In the genomic region with DNA sequence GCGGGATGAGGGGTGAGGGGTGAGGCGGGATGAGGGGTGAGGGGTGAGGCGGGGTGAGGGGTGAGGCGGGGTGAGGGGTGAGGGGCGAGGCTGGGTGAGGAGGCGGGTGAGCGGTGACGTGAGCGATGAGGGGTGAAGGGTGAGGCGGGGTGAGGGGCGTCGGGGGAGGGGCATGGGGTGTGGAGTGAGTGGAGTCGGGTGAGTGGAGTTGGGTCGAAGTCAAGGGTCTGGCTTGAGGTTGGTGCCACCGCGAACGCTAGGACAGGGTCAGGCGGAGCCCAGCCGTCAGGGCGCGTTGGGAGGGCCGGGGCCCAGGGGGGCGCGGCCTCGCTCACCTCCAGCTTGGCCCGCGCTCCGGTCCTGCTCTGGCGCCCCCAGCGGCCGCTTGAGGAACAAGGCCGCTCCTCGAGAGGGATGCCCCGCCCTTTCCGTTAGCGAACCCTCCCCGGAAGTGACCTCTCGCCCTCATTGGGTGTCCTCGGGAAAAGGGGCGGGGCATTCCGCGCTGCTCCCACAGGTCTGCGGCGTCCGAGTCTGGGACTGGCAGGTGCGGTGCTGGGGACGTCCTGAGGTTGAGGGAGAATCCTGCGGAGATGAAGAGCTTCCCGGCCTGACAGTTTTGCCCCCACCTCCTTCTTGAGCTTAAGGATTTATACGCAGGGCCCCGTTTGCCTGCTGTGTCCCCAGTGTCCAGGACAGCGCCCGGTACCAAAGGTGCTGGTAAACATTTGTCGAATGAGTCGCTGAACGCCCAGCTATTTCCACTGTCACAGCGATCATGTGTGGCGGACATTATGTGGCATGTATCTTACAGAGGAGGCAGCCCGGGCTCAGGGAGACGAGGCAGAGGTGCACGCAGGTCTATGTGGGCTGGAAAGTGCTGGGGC, we compare ENCODE assay signal across 8 cellular contexts. TPM values are rescaled to one million over a fixed set of nuclear protein-coding genes. Genes with fewer than 3 reads are reported as not detected.
A peak's percentile ranks its signal among the peaks of the same experiment; 100 is the strongest.
DNase-seq lines count a peak whose midpoint lies in the region; ATAC-seq and TF ChIP-seq lines count a peak whose summit lies in the region.

A gene with protein sequence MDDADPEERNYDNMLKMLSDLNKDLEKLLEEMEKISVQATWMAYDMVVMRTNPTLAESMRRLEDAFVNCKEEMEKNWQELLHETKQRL (minus strand): TSS at position 397 of the 887 bp plus-strand sequence. CDS start 6,514 bp downstream, outside the sequence.

- peak within 1 kb of the TSS; percentile 98 for H3K4me2 ChIP-seq in parathyroid adenoma (ENCODE audit: low read length)

- peaks cover 3% of the 10 kb centered on the region for H3K27me3 Mint-ChIP-seq in activated naive CD8-positive, alpha-beta T cell treated with anti-CD3 and anti-CD28 coated beads for 36 hours

- H3K4me1 Mint-ChIP-seq in activated naive CD8-positive, alpha-beta T cell treated with anti-CD3 and anti-CD28 coated beads for 36 hours, result peaks cover 11% of the 10 kb centered on the region

- WGBS in tibial nerve, 2 donors, result 5 to 8% methylated on average over 31 to 57 of the region's 61 CpGs

- H3K79me2 ChIP-seq in parathyroid adenoma, result no peaks in the 10 kb centered on the region

- peak; percentile 91 for TF ChIP-seq CTCF in parathyroid adenoma (IDR thresholded peaks at IDR 0.05)
- TF ChIP-seq CTCF in tibial nerve (IDR thresholded peaks at IDR 0.05), result peak; percentile 95 to 99 (median 97)

- peak; percentile 72 to 77 for TF ChIP-seq EP300 in tibial nerve (IDR thresholded peaks at IDR 0.05)

- H3K9me3 ChIP-seq in parathyroid adenoma (ENCODE audit: control insufficient read depth, low read length) (no peaks in the 10 kb centered on the region), tibial nerve (no peaks in the 10 kb centered on the region)

- H3K27me3 ChIP-seq in parathyroid adenoma (ENCODE audit: control insufficient read depth, insufficient read depth, low read length) (no peaks in the 10 kb centered on the region), tibial nerve (no peaks in the 10 kb centered on the region)

- no peaks in the 10 kb centered on the region for H3K9me3 Mint-ChIP-seq in activated naive CD8-positive, alpha-beta T cell treated with anti-CD3 and anti-CD28 coated beads for 36 hours

- H3K36me3 ChIP-seq in parathyroid adenoma (ENCODE audit: control insufficient read depth, insufficient read depth, low read length), result no peaks in the 10 kb centered on the region
- H3K36me3 ChIP-seq in tibial nerve, result peaks cover 0 to under 1% (median 0%) of the 10 kb centered on the region in 3 donors

- H3K36me3 Mint-ChIP-seq in activated naive CD8-positive, alpha-beta T cell treated with anti-CD3 and anti-CD28 coated beads for 36 hours, result peaks cover 1% of the 10 kb centered on the region

- DNase-seq in NCI-H1092 treated with DMSO at 0.1 percent for 48 hours (lab: John Stamatoyannopoulos, UW) (peak; percentile 56), Right ventricle myocardium superior (peak; percentile 98), tibial nerve (ENCODE audit: low spot score in 2 of 2) (peak; percentile 93 to 96)
- DNase-seq in activated naive CD8-positive, alpha-beta T cell treated with anti-CD3 and anti-CD28 coated beads for 36 hours, result peak; percentile 98

- H3K27ac ChIP-seq in parathyroid adenoma, result peak within 1 kb of the TSS; percentile 93
- H3K27ac ChIP-seq in tibial nerve, result peak within 1 kb of the TSS in 3 of 4 donors; percentile 15 to 78 (median 74)

- TF ChIP-seq POLR2A in GM10847 (IDR thresholded peaks at IDR 0.05; ENCODE audit: extremely low read depth, insufficient read length), result peak; percentile 62
- peak; percentile 22 to 54 for TF ChIP-seq POLR2A in tibial nerve (IDR thresholded peaks at IDR 0.05)

- H3K4me3 ChIP-seq in parathyroid adenoma (ENCODE audit: low read depth, low read length) (peak within 1 kb of the TSS; percentile 87), tibial nerve (peak within 1 kb of the TSS; percentile 32 to 67 (median 44))

- no peaks in the 10 kb centered on the region for H3K4me1 ChIP-seq in parathyroid adenoma
- peaks cover 0 to 16% (median 6%) of the 10 kb centered on the region in 4 donors for H3K4me1 ChIP-seq in tibial nerve

- peak within 1 kb of the TSS; percentile 72 for H2AFZ ChIP-seq in parathyroid adenoma

- H3K4me3 Mint-ChIP-seq in activated naive CD8-positive, alpha-beta T cell treated with anti-CD3 and anti-CD28 coated beads for 36 hours, result peak within 1 kb of the TSS; percentile 91

- peak; percentile 88 for ATAC-seq in HG02610 (IDR thresholded peaks at IDR 0.05; ENCODE audit: unreplicated experiment)
- peak; percentile 97 for ATAC-seq in SK-N-SH treated with all-trans-retinoic acid at 6 μM for 48 hours
- peak; percentile 96 for ATAC-seq in Right ventricle myocardium superior (ENCODE audit: poor library complexity)

- intact Hi-C loops in Right ventricle myocardium superior (cut with DNase I), result no loop called here

- peak within 1 kb of the TSS; percentile 71 for H3K27ac Mint-ChIP-seq in activated naive CD8-positive, alpha-beta T cell treated with anti-CD3 and anti-CD28 coated beads for 36 hours

- peak within 1 kb of the TSS; percentile 53 for H3K9ac ChIP-seq in parathyroid adenoma

TF ChIP-seq in SK-N-SH treated with all-trans-retinoic acid at 6 μM for 48 hours, 23 proteins besides CTCF, POLR2A, EP300 and RAD21 (continues in another document):
- TF ChIP-seq OSR1 (CRISPR knock-in tag; IDR thresholded peaks at IDR 0.05) (no peak), ZFP3 (CRISPR knock-in tag; IDR thresholded peaks at IDR 0.05) (no peak), ZFP30 (CRISPR knock-in tag; IDR thresholded peaks at IDR 0.05) (no peak), TCF4 (CRISPR knock-in tag; IDR thresholded peaks at IDR 0.05; ENCODE audit: borderline replicate concordance) (no peak), ZC3H10 (CRISPR knock-in tag; IDR thresholded peaks at IDR 0.05) (no peak), CSDC2 (CRISPR knock-in tag; IDR thresholded peaks at IDR 0.05) (no peak), ISL1 (CRISPR knock-in tag; IDR thresholded peaks at IDR 0.05) (no peak), RARB (CRISPR knock-in tag; IDR thresholded peaks at IDR 0.05) (no peak), BACH2 (CRISPR knock-in tag; IDR thresholded peaks at IDR 0.05; ENCODE audit: borderline replicate concordance) (no peak), PPARA (CRISPR knock-in tag; IDR thresholded peaks at IDR 0.05; ENCODE audit: borderline replicate concordance) (no peak), ARNTL (CRISPR knock-in tag; IDR thresholded peaks at IDR 0.05; ENCODE audit: borderline replicate concordance, low read depth) (no peak), GLIS3 (CRISPR knock-in tag; IDR thresholded peaks at IDR 0.05) (no peak)
- TF ChIP-seq, protein P1, sequence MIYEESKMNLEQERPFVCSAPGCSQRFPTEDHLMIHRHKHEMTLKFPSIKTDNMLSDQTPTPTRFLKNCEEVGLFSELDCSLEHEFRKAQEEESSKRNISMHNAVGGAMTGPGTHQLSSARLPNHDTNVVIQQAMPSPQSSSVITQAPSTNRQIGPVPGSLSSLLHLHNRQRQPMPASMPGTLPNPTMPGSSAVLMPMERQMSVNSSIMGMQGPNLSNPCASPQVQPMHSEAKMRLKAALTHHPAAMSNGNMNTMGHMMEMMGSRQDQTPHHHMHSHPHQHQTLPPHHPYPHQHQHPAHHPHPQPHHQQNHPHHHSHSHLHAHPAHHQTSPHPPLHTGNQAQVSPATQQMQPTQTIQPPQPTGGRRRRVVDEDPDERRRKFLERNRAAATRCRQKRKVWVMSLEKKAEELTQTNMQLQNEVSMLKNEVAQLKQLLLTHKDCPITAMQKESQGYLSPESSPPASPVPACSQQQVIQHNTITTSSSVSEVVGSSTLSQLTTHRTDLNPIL (CRISPR knock-in tag; IDR thresholded peaks at IDR 0.05; ENCODE audit: low read depth), result no peak
- TF ChIP-seq, protein P2, sequence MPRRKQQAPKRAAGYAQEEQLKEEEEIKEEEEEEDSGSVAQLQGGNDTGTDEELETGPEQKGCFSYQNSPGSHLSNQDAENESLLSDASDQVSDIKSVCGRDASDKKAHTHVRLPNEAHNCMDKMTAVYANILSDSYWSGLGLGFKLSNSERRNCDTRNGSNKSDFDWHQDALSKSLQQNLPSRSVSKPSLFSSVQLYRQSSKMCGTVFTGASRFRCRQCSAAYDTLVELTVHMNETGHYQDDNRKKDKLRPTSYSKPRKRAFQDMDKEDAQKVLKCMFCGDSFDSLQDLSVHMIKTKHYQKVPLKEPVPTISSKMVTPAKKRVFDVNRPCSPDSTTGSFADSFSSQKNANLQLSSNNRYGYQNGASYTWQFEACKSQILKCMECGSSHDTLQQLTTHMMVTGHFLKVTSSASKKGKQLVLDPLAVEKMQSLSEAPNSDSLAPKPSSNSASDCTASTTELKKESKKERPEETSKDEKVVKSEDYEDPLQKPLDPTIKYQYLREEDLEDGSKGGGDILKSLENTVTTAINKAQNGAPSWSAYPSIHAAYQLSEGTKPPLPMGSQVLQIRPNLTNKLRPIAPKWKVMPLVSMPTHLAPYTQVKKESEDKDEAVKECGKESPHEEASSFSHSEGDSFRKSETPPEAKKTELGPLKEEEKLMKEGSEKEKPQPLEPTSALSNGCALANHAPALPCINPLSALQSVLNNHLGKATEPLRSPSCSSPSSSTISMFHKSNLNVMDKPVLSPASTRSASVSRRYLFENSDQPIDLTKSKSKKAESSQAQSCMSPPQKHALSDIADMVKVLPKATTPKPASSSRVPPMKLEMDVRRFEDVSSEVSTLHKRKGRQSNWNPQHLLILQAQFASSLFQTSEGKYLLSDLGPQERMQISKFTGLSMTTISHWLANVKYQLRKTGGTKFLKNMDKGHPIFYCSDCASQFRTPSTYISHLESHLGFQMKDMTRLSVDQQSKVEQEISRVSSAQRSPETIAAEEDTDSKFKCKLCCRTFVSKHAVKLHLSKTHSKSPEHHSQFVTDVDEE (CRISPR knock-in tag; IDR thresholded peaks at IDR 0.05), result no peak
- TF ChIP-seq, protein P3, sequence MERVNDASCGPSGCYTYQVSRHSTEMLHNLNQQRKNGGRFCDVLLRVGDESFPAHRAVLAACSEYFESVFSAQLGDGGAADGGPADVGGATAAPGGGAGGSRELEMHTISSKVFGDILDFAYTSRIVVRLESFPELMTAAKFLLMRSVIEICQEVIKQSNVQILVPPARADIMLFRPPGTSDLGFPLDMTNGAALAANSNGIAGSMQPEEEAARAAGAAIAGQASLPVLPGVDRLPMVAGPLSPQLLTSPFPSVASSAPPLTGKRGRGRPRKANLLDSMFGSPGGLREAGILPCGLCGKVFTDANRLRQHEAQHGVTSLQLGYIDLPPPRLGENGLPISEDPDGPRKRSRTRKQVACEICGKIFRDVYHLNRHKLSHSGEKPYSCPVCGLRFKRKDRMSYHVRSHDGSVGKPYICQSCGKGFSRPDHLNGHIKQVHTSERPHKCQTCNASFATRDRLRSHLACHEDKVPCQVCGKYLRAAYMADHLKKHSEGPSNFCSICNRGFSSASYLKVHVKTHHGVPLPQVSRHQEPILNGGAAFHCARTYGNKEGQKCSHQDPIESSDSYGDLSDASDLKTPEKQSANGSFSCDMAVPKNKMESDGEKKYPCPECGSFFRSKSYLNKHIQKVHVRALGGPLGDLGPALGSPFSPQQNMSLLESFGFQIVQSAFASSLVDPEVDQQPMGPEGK (CRISPR knock-in tag; IDR thresholded peaks at IDR 0.05; ENCODE audit: borderline replicate concordance), result no peak

RNA-seq across cellular contexts. Expression of the gene that starts here (rescaled TPM):
- 1 to 10 TPM; 1.3 to 1.9 TPM for total RNA-seq in activated naive CD8-positive, alpha-beta T cell treated with anti-CD3 and anti-CD28 coated beads for 36 hours
- total RNA-seq in Right ventricle myocardium superior (not detected), tibial nerve (not detected)

Comparison
In these comparisons a context has a peak if more than half of its experiments do, and no peak if none do; other contexts are left out.
1. Peak in every context shown above with its lines: DNase-seq, ATAC-seq, H3K4me3 ChIP-seq and H3K27ac ChIP-seq.
2. Peak in DNase-seq and ATAC-seq in Right ventricle myocardium superior; RNA of the gene not detected or under 1 TPM.
3. Peak in DNase-seq, H3K4me3 ChIP-seq and H3K27ac ChIP-seq in tibial nerve; RNA of the gene not detected or under 1 TPM.